18 cellular contexts compared by ENCODE assay signal in genomic region chr12:27575780-27576154, GRCh38. TPM values are rescaled to one million over a fixed set of nuclear protein-coding genes. Genes with fewer than 3 reads are reported as not detected.
DNase-seq lines count a peak whose midpoint lies in the region; ATAC-seq, FAIRE-seq and TF ChIP-seq lines count a peak whose summit lies in the region.
"Had no signal": no experiment of that assay in that cellular context is flagged by ENCODE, and none has a peak within 500 bp of the region (broad histone marks: within the 10 kb centered on the region; RNA-seq: fewer than 3 reads in every experiment).

No MANE protein-coding gene starts in this region.

- no peaks in the 10 kb centered on the region for H3K27me3 ChIP-seq in RWPE2 (ENCODE audit: insufficient read depth, poor library complexity, severe bottlenecking)
- no peaks in the 10 kb centered on the region for H3K27me3 ChIP-seq in pancreas
- H3K27me3 ChIP-seq: uterus had no signal

- intact Hi-C loops in pancreas (cut with DNase I): no loop called here

- WGBS in pancreas, 2 donors: 48 to 57% methylated on average over 1 of the region's 1 CpG

- H3K4me3 ChIP-seq in RWPE2 (ENCODE audit: severe bottlenecking) (no peak overlapping the region), pancreas (no peak overlapping the region)
- H3K4me3 ChIP-seq: prostate gland, uterus had no signal

- H3K9me3 ChIP-seq in RWPE2 (ENCODE audit: severe bottlenecking): no peaks in the 10 kb centered on the region
- no peaks in the 10 kb centered on the region for H3K9me3 ChIP-seq in pancreas
- H3K9me3 ChIP-seq: Caco-2, prostate gland, uterus had no signal

- H3K36me3 ChIP-seq in RWPE2 (ENCODE audit: low read depth): no peaks in the 10 kb centered on the region
- H3K36me3 ChIP-seq in pancreas: no peaks in the 10 kb centered on the region
- H3K36me3 ChIP-seq: prostate gland, uterus had no signal

- TF ChIP-seq CTCF in RWPE2 (IDR thresholded peaks at IDR 0.05; ENCODE audit: poor library complexity, severe bottlenecking) (no peak), pancreas (IDR thresholded peaks at IDR 0.05) (no peak), GM10248 (IDR thresholded peaks at IDR 0.05; ENCODE audit: control extremely low read depth, extremely low read depth, low read depth, missing control alignments) (no peak)

- H3K27ac ChIP-seq in RWPE2 (ENCODE audit: poor library complexity, severe bottlenecking): peak overlapping the region; percentile 74
- H3K27ac ChIP-seq in pancreas: no peak overlapping the region
- H3K27ac ChIP-seq: prostate gland had no signal

- FAIRE-seq in pancreas (lab: Jason Lieb, UNC): peak; percentile 60

- DNase-seq in COLO829 (ENCODE audit: low spot score): peak; percentile 86
- no peak for DNase-seq in RWPE2 (ENCODE audit: low spot score)
- peak; percentile 25 for DNase-seq in epidermal melanocyte (ENCODE audit: insufficient read length, low spot score)
- no peak for DNase-seq in pancreas
- DNase-seq in activated naive CD4-positive, alpha-beta T cell treated with anti-CD3 and anti-CD28 coated beads, Interleukin-2, amount 50 U/mL, for 16 hours: no peak
- no peak for DNase-seq in GM10248 (ENCODE audit: extremely low spot score)
- DNase-seq: activated CD8-positive, alpha-beta memory T cell treated with anti-CD3 and anti-CD28 coated beads, Interleukin-2, amount 50 U/mL, for 48 hours; activated naive CD4-positive, alpha-beta T cell; Caco-2; EL; hippocampal formation; NCI-H1417; NCI-H2171 treated with DMSO at 0.1 percent for 48 hours; stimulated activated naive CD8-positive, alpha-beta T cell treated with anti-CD3 and anti-CD28 coated beads, Interleukin-15, Interleukin-2, amounts not matched to agents 100 U/mL and 50 U/mL, for 24 hours; uterus had no signal

- ATAC-seq in RWPE2 (ENCODE audit: low read depth) (no peak), pancreas (no peak), HG02852 (IDR thresholded peaks at IDR 0.05; ENCODE audit: unreplicated experiment) (no peak), HG03196 (IDR thresholded peaks at IDR 0.05; ENCODE audit: unreplicated experiment) (no peak)
- ATAC-seq: stimulated activated naive CD8-positive, alpha-beta T cell treated with anti-CD3 and anti-CD28 coated beads, Interleukin-15, Interleukin-2, amounts not matched to agents 100 U/mL and 50 U/mL, for 24 hours had no signal

- POLR2A ChIA-PET in GM10248 (lab: Yijun Ruan, JAX): no interaction called here

- CTCF ChIA-PET in GM10248 (lab: Yijun Ruan, JAX): interaction anchor here (1.0 to 1.9 kb wide), 5 partner anchors 9 to 151 kb away, joined by 3 to 5 read pairs (median 3); no protein-coding TSS in a partner anchor

- H3K4me1 ChIP-seq in RWPE2 (ENCODE audit: insufficient read depth, poor library complexity, severe bottlenecking) (peaks cover 49% of the 10 kb centered on the region), pancreas (peaks cover 0 to 6% (median 0%) of the 10 kb centered on the region in 3 donors)
- H3K4me1 ChIP-seq: Caco-2, prostate gland had no signal

RNA-seq across cellular contexts. Expression of gene PPFIBP1, which starts 51.8 kb away (rescaled TPM):
- 10 to 100 TPM; 29.8 to 50.3 (median 34.7) TPM for total RNA-seq in pancreas
- polyA plus RNA-seq in pancreas: 10 to 100 TPM; 12.1 to 12.5 TPM

Comparison
In these comparisons a context has a peak if more than half of its experiments do, and no peak if none do; other contexts are left out.
1. DNase-seq: peak in COLO829 (single experiment) and epidermal melanocyte (single experiment); none in RWPE2 (single experiment), pancreas (0 of 6), activated naive CD4-positive, alpha-beta T cell treated with anti-CD3 and anti-CD28 coated beads, Interleukin-2, amount 50 U/mL, for 16 hours (single experiment) and GM10248 (single experiment).